In genomic region chr21:42975886-42976608, GRCh38 we compare ENCODE assay signal across 1 cellular context.
TF ChIP-seq lines count a peak whose summit lies in the region.

No MANE protein-coding gene starts in this region.

TF ChIP-seq in GM23338, 12 proteins besides CTCF, POLR2A, EP300 and RAD21 (continued from another document):
- no peak for TF ChIP-seq ZNF462 (CRISPR knock-in tag; IDR thresholded peaks at IDR 0.05)
- no peak for TF ChIP-seq EZH2phosphoT487 (IDR thresholded peaks at IDR 0.05; ENCODE audit: unreplicated experiment)
- TF ChIP-seq EZH2 (IDR thresholded peaks at IDR 0.05; ENCODE audit: low read depth, unreplicated experiment) = no peak
- no peak for TF ChIP-seq ZNF331 (CRISPR knock-in tag; IDR thresholded peaks at IDR 0.05; ENCODE audit: low read depth)
